ENCODE assay signal across 11 cellular contexts in genomic region chr5:79070002-79070567, GRCh38. TPM values are rescaled to one million over a fixed set of nuclear protein-coding genes. Genes with fewer than 3 reads are reported as not detected.
DNase-seq lines count a peak whose midpoint lies in the region; ATAC-seq and TF ChIP-seq lines count a peak whose summit lies in the region.
"Had no signal": no experiment of that assay in that cellular context is flagged by ENCODE, and none has a peak within 500 bp of the region (broad histone marks: within the 10 kb centered on the region; RNA-seq: fewer than 3 reads in every experiment).

No MANE protein-coding gene starts in this region.

- H3K27ac ChIP-seq in esophagus (ENCODE audit: low read depth in 2 of 2, low read length in 1 of 2) = peak overlapping the region; percentile 27 to 70
- no peak overlapping the region for H3K27ac ChIP-seq in lower lobe of right lung
- H3K27ac ChIP-seq in upper lobe of left lung = peak overlapping the region in 1 of 4 donors; percentile 15

- TF ChIP-seq CTCF in lower lobe of right lung (IDR thresholded peaks at IDR 0.05) (no peak), upper lobe of left lung (IDR thresholded peaks at IDR 0.05) (no peak)

- peaks cover 0 to 2% of the 10 kb centered on the region in 2 donors for H3K4me1 ChIP-seq in esophagus (ENCODE audit: control insufficient read depth in 2 of 2, insufficient read depth in 2 of 2, low read length in 1 of 2)
- no peaks in the 10 kb centered on the region for H3K4me1 ChIP-seq in lower lobe of right lung
- peaks cover 0 to 12% (median 0%) of the 10 kb centered on the region in 4 donors for H3K4me1 ChIP-seq in upper lobe of left lung

- no peak overlapping the region for H3K4me3 Mint-ChIP-seq in activated T-cell treated with anti-CD3 and anti-CD28 coated beads, Interleukin-2, amount 50 U/mL, for 4 hours
- H3K4me3 Mint-ChIP-seq: nephron had no signal

- intact Hi-C loops in lower lobe of right lung (cut with DNase I) = no loop called here

- H3K4me3 ChIP-seq in esophagus (ENCODE audit: low read depth in 1 of 2, low read length in 2 of 2) (peak overlapping the region; percentile 36 to 40), lower lobe of right lung (peak overlapping the region; percentile 44), upper lobe of left lung (peak overlapping the region in 3 of 4 donors; percentile 35 to 44 (median 41))
- H3K4me3 ChIP-seq: MG63 had no signal

- no peak for TF ChIP-seq POLR2A in upper lobe of left lung (IDR thresholded peaks at IDR 0.05)

- H3K9me3 ChIP-seq in esophagus (ENCODE audit: control insufficient read depth in 2 of 2, insufficient read depth in 1 of 2, low read depth in 1 of 2, low read length in 1 of 2) (peaks cover 0 to 3% of the 10 kb centered on the region in 2 donors), lower lobe of right lung (peaks cover 5% of the 10 kb centered on the region), upper lobe of left lung (peaks cover 0 to 3% (median 0%) of the 10 kb centered on the region in 4 donors)
- H3K9me3 ChIP-seq: MG63 had no signal

- H3K4me1 Mint-ChIP-seq in activated T-cell treated with anti-CD3 and anti-CD28 coated beads, Interleukin-2, amount 50 U/mL, for 4 hours (ENCODE audit: low read depth) = no peaks in the 10 kb centered on the region
- H3K4me1 Mint-ChIP-seq: nephron had no signal

- TF ChIP-seq EP300 in upper lobe of left lung (IDR thresholded peaks at IDR 0.05) = no peak

- DNase-seq in HuH-7 (ENCODE audit: low spot score) (peak; percentile 54), lower lobe of right lung (no peak), upper lobe of left lung (peak in 1 of 2 donors; percentile 55), HCEC 1CT (no peak)
- DNase-seq in activated CD4-positive, CD25-positive, alpha-beta regulatory T cell (lab: John Stamatoyannopoulos, UW) = no peak
- no peak for DNase-seq in activated T-cell treated with anti-CD3 and anti-CD28 coated beads, Interleukin-2, amount 50 U/mL, for 4 hours
- DNase-seq: activated naive CD4-positive, alpha-beta T cell treated with Interleukin-2 at 50 U/mL for 16 hours had no signal

- no peaks in the 10 kb centered on the region for H3K9me3 Mint-ChIP-seq in activated T-cell treated with anti-CD3 and anti-CD28 coated beads, Interleukin-2, amount 50 U/mL, for 4 hours

- H3K36me3 Mint-ChIP-seq in activated T-cell treated with anti-CD3 and anti-CD28 coated beads, Interleukin-2, amount 50 U/mL, for 4 hours (ENCODE audit: insufficient read depth) = no peaks in the 10 kb centered on the region

- H3K27me3 ChIP-seq in esophagus (ENCODE audit: control insufficient read depth in 1 of 2, insufficient read depth in 2 of 2, low read length in 2 of 2) (no peaks in the 10 kb centered on the region), lower lobe of right lung (ENCODE audit: low read depth) (peaks cover 12% of the 10 kb centered on the region), upper lobe of left lung (peaks cover 0 to 6% (median 2%) of the 10 kb centered on the region in 4 donors)
- H3K27me3 ChIP-seq: MG63 had no signal

- no peaks in the 10 kb centered on the region for H3K36me3 ChIP-seq in esophagus (ENCODE audit: control insufficient read depth in 2 of 2, insufficient read depth in 2 of 2, low read length in 1 of 2)
- no peaks in the 10 kb centered on the region for H3K36me3 ChIP-seq in lower lobe of right lung
- H3K36me3 ChIP-seq in upper lobe of left lung = no peaks in the 10 kb centered on the region
- H3K36me3 ChIP-seq: MG63 had no signal

- peak; percentile 19 to 28 for ATAC-seq in lower lobe of right lung
- peak; percentile 24 to 40 for ATAC-seq in upper lobe of left lung (ENCODE audit: low FRiP score in 2 of 2)
- no peak for ATAC-seq in HG03432 (IDR thresholded peaks at IDR 0.05; ENCODE audit: unreplicated experiment)
- ATAC-seq in activated T-cell treated with anti-CD3 and anti-CD28 coated beads, Interleukin-2, amount 50 U/mL, for 4 hours = no peak

- 57 to 64% methylated on average over 30 of the region's 30 CpGs for WGBS in esophagus, 2 donors
- 66 to 69% methylated on average over 26 to 30 of the region's 30 CpGs for WGBS in upper lobe of left lung, 2 donors

- peaks cover 38% of the 10 kb centered on the region for H3K27me3 Mint-ChIP-seq in activated T-cell treated with anti-CD3 and anti-CD28 coated beads, Interleukin-2, amount 50 U/mL, for 4 hours (ENCODE audit: low read depth)

RNA-seq across cellular contexts. Expression of gene BHMT2, which starts 0.5 kb away (rescaled TPM):
- polyA plus RNA-seq in esophagus = 1 to 10 TPM; 3.1 to 4.4 TPM
- total RNA-seq in lower lobe of right lung (3.9 TPM), upper lobe of left lung (1 to 10 TPM in 4 of 6 donors, under 1 TPM in 2; 0.46 to 3.9 (median 1.4) TPM)
- total RNA-seq in activated T-cell treated with anti-CD3 and anti-CD28 coated beads, Interleukin-2, amount 50 U/mL, for 4 hours = not detected

RNA-seq across cellular contexts. Expression of gene DMGDH, which starts 0.6 kb away (rescaled TPM):
- polyA plus RNA-seq in esophagus = under 1 TPM; 0.14 to 0.33 TPM
- total RNA-seq in lower lobe of right lung (1.3 TPM), upper lobe of left lung (1 to 10 TPM in 4 of 6 donors, under 1 TPM in 2; 0.46 to 1.3 (median 1.1) TPM)
- total RNA-seq in activated T-cell treated with anti-CD3 and anti-CD28 coated beads, Interleukin-2, amount 50 U/mL, for 4 hours = under 1 TPM in 1 of 3 donors, not detected in 2; 0.57 TPM

RNA-seq across cellular contexts. Expression of gene BHMT, which starts 41.5 kb away (rescaled TPM):
- polyA plus RNA-seq in esophagus = under 1 TPM; 0.10 to 0.16 TPM
- total RNA-seq in lower lobe of right lung (not detected), upper lobe of left lung (1 to 10 TPM in 1 of 6 donors, under 1 TPM in 2, not detected in 3; 0.26 to 1.4 (median 0.84) TPM)
- under 1 TPM in 2 of 3 donors, not detected in 1; 0.22 to 0.30 TPM for total RNA-seq in activated T-cell treated with anti-CD3 and anti-CD28 coated beads, Interleukin-2, amount 50 U/mL, for 4 hours

Comparison
In these comparisons a context has a peak if more than half of its experiments do, and no peak if none do; other contexts are left out.
1. ATAC-seq: peak in lower lobe of right lung (2 of 2) and upper lobe of left lung (2 of 2); none in HG03432 (single experiment) and activated T-cell treated with anti-CD3 and anti-CD28 coated beads, Interleukin-2, amount 50 U/mL, for 4 hours (0 of 2).
2. Peak in every context shown above with its lines, with median percentiles within 50 percentile points of each other: H3K4me3 ChIP-seq.